In the genomic region with DNA sequence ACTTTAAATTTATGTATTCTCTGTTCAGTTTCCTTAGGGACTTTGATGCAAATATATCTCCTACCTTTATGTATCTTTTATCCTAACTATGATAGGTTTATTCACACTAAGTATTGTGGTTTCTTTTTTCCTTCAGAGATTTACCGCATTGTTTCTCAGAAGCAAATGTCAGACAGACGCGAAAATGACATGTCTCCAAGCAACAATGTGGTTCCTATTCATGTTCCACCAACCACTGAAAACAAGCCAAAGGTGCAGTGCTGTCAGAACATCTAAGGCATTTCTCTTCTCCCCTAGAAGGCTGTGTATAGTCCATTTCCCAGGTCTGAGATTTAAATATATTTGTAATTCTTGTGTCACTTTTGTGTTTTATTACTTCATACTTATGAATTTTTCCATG, we compare ENCODE assay signal across 1 cellular context.
TF ChIP-seq lines count a peak whose summit lies in the region.

No MANE protein-coding gene starts in this region.

TF ChIP-seq in GM12878, 131 proteins besides CTCF, POLR2A, EP300 and RAD21 (continued from another document):
- TF ChIP-seq, protein P1, sequence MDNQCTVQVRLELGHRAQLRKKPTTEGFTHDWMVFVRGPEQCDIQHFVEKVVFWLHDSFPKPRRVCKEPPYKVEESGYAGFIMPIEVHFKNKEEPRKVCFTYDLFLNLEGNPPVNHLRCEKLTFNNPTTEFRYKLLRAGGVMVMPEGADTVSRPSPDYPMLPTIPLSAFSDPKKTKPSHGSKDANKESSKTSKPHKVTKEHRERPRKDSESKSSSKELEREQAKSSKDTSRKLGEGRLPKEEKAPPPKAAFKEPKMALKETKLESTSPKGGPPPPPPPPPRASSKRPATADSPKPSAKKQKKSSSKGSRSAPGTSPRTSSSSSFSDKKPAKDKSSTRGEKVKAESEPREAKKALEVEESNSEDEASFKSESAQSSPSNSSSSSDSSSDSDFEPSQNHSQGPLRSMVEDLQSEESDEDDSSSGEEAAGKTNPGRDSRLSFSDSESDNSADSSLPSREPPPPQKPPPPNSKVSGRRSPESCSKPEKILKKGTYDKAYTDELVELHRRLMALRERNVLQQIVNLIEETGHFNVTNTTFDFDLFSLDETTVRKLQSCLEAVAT (IDR thresholded peaks at IDR 0.05) = no peak
- TF ChIP-seq SUPT20H (IDR thresholded peaks at IDR 0.05; ENCODE audit: borderline replicate concordance, control insufficient read depth, low read depth, low read length) (no peak), ZBTB4 (CRISPR knock-in tag; IDR thresholded peaks at IDR 0.05) (no peak), MYC (IDR thresholded peaks at IDR 0.05; ENCODE audit: insufficient read depth, insufficient read length, insufficient replicate concordance, low read length, severe bottlenecking) (no peak), ZNF274 (IDR thresholded peaks at IDR 0.05; ENCODE audit: insufficient read depth, insufficient read length) (no peak)
